12 cellular contexts compared by ENCODE assay signal in the genomic region with DNA sequence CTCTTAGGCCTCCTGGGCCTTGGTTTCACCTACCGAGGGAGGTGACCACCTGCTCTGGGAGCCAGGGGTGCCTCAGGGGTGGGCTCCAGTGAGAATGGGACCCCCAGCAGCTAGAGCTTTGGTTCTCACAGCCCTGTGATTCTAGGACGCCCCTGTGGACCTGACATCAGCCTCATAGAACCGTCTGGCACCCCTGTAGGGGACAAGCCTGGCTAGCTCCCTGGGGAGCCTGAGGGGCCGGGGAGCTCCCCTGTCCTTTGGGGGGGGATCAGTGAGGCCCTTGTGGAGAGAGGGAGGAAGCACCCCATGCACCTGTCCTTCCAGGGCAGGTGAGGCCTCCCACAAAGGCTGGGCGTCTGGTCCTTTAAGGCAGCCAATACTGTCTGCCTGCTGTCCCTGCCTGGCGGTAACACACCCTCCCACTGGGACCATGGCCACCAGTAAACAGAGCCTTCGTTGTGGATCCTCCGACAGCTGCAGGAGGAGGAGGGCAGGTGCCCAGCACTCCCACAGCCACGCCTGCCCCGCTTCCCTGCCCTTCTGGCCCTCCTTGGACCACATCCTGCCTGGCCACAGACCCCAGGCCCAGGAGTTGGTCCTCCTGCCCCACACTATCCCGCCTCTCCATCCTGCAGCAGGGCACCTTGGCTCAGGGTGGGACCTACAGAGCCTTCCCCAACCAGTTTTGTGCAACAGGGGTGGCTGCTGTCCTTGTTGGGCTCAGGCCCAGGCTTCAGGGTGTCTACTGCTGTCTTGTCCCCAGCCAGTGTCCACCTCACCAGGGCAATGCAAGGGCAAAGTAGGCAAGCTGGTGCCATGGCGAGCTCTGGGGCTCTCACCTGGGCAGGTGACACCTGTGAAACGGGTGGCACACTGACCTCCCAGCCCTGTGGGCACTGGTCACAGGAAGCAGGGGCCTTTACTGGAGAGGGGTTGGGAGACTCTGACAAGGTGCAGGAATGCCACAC. TPM values are rescaled to one million over a fixed set of nuclear protein-coding genes. Genes with fewer than 3 reads are reported as not detected.
DNase-seq lines count a peak whose midpoint lies in the region; TF ChIP-seq lines count a peak whose summit lies in the region.
"Had no signal": no experiment of that assay in that cellular context is flagged by ENCODE, and none has a peak within 500 bp of the region (broad histone marks: within the 10 kb centered on the region; RNA-seq: fewer than 3 reads in every experiment).

No MANE protein-coding gene starts in this region.

- no peak for TF ChIP-seq CTCF in Loucy (conservative IDR thresholded peaks at IDR 0.05; ENCODE audit: low read length)

- H3K36me3 ChIP-seq in Loucy (ENCODE audit: insufficient read depth, low read length): peaks cover 13% of the 10 kb centered on the region; the same call in 1 of the 2 replicates
- H3K36me3 ChIP-seq in mesendoderm (ENCODE audit: control insufficient read depth, insufficient read depth, low read length): peaks cover 6% of the 10 kb centered on the region

- intact Hi-C loops in activated T-helper 2 cell treated with anti-CD3 and anti-CD28 coated beads, Interferon-gamma antibody, Interleukin-2, Interleukin-4, amounts not matched to agents 10 μg/mL and 5 μg/mL and 100 μg/mL, durations not matched to agents 14 hours and 24 hours and 36 hours (cut with micrococcal nuclease): loop anchor here (5.0 kb wide), 3 partner anchors 51 to 191 kb away; partner anchors contain the start of genes ANAPC2, MAN1B1, NPDC1 and SSNA1

- DNase-seq in Ammon's horn (ENCODE audit: low spot score): peak; percentile 89
- DNase-seq in SHP77 treated with DMSO at 0.1 percent for 48 hours (lab: John Stamatoyannopoulos, UW): peak; percentile 70
- no peak for DNase-seq in mesendoderm
- no peak for DNase-seq in mucosa of gallbladder (ENCODE audit: low spot score)
- no peak for DNase-seq in activated T-helper 2 cell treated with anti-CD3 and anti-CD28 coated beads, Interferon-gamma antibody, Interleukin-2, Interleukin-4, amounts not matched to agents 10 μg/mL and 5 μg/mL and 100 μg/mL, durations not matched to agents 14 hours and 24 hours and 36 hours (ENCODE audit: low spot score)
- no peak for DNase-seq in activated gamma-delta T cell treated with Interleukin-2 at 50 U/mL for 16 hours
- no peak for DNase-seq in stimulated activated CD4-positive, alpha-beta T cell treated with anti-CD3 and anti-CD28 coated beads, Interleukin-4, amount 100 ng/mL, for 1 hour
- DNase-seq: Caco-2, KG1 had no signal

- 0 out of 2 replicates have a peak, but pooled peaks cover 6% of the 10 kb centered on the region for H3F3A ChIP-seq in Loucy (ENCODE audit: low read depth)

- H3K9ac ChIP-seq in Loucy (ENCODE audit: low read depth, low read length, poor library complexity, severe bottlenecking) (peak overlapping the region; percentile 55), mesendoderm (ENCODE audit: low read length) (no peak overlapping the region)

- no peaks in the 10 kb centered on the region for H3K9me3 Mint-ChIP-seq in activated T-helper 2 cell treated with anti-CD3 and anti-CD28 coated beads, Interferon-gamma antibody, Interleukin-2, Interleukin-4, amounts not matched to agents 10 μg/mL and 5 μg/mL and 100 μg/mL, durations not matched to agents 14 hours and 24 hours and 36 hours

- H2BK120ac ChIP-seq in mesendoderm (ENCODE audit: low read depth, low read length): no peak overlapping the region

- H3K27ac Mint-ChIP-seq in activated T-helper 2 cell treated with anti-CD3 and anti-CD28 coated beads, Interferon-gamma antibody, Interleukin-2, Interleukin-4, amounts not matched to agents 10 μg/mL and 5 μg/mL and 100 μg/mL, durations not matched to agents 14 hours and 24 hours and 36 hours: no peak overlapping the region
- H3K27ac Mint-ChIP-seq: activated naive CD8-positive, alpha-beta T cell had no signal

- no peak overlapping the region for H2AK5ac ChIP-seq in mesendoderm (ENCODE audit: low read length)

- H3K18ac ChIP-seq in mesendoderm (ENCODE audit: low read length): no peak overlapping the region

- peaks cover 9% of the 10 kb centered on the region for H3K79me1 ChIP-seq in mesendoderm (ENCODE audit: low read length)

- H3K4me1 ChIP-seq in Loucy (ENCODE audit: insufficient read depth, low read length, poor library complexity, severe bottlenecking) (peaks cover 32% of the 10 kb centered on the region), mesendoderm (ENCODE audit: control insufficient read depth, low read depth, low read length) (peaks cover 4% of the 10 kb centered on the region)

- no peak overlapping the region for H3K4me3 Mint-ChIP-seq in activated T-helper 2 cell treated with anti-CD3 and anti-CD28 coated beads, Interferon-gamma antibody, Interleukin-2, Interleukin-4, amounts not matched to agents 10 μg/mL and 5 μg/mL and 100 μg/mL, durations not matched to agents 14 hours and 24 hours and 36 hours (ENCODE audit: low read depth)

- no peak overlapping the region for H3K4ac ChIP-seq in mesendoderm (ENCODE audit: low read depth, low read length)

- peaks cover 41% of the 10 kb centered on the region for H3K79me2 ChIP-seq in Loucy (ENCODE audit: insufficient read depth, low read length)
- H3K79me2 ChIP-seq in mesendoderm (ENCODE audit: control insufficient read depth, insufficient read depth, low read length): peaks cover 17% of the 10 kb centered on the region

- H3K27me3 Mint-ChIP-seq in activated T-helper 2 cell treated with anti-CD3 and anti-CD28 coated beads, Interferon-gamma antibody, Interleukin-2, Interleukin-4, amounts not matched to agents 10 μg/mL and 5 μg/mL and 100 μg/mL, durations not matched to agents 14 hours and 24 hours and 36 hours (ENCODE audit: low read depth): peaks cover 3% of the 10 kb centered on the region
- H3K27me3 Mint-ChIP-seq: activated naive CD8-positive, alpha-beta T cell had no signal

- no peak overlapping the region for H2BK15ac ChIP-seq in mesendoderm (replicated peaks; ENCODE audit: low read depth)

- no peaks in the 10 kb centered on the region for H3K9me2 ChIP-seq in Loucy (replicated peaks; ENCODE audit: low read depth, low read length)

- peaks cover 17% of the 10 kb centered on the region for H3K36me3 Mint-ChIP-seq in activated T-helper 2 cell treated with anti-CD3 and anti-CD28 coated beads, Interferon-gamma antibody, Interleukin-2, Interleukin-4, amounts not matched to agents 10 μg/mL and 5 μg/mL and 100 μg/mL, durations not matched to agents 14 hours and 24 hours and 36 hours (ENCODE audit: low read depth)

- H3K27me3 ChIP-seq in Loucy (ENCODE audit: insufficient read depth, low read length, poor library complexity, severe bottlenecking) (no peaks in the 10 kb centered on the region), mesendoderm (ENCODE audit: insufficient read depth, low read length, poor library complexity) (no peaks in the 10 kb centered on the region)

- H3K27ac ChIP-seq in mesendoderm (ENCODE audit: low read depth, low read length): no peak overlapping the region

- H3K23ac ChIP-seq in mesendoderm (ENCODE audit: low read length): no peak overlapping the region

- H3K4me2 ChIP-seq in Loucy (ENCODE audit: low read depth, low read length, poor library complexity, severe bottlenecking) (peak overlapping the region; percentile 75), mesendoderm (ENCODE audit: low read length) (no peak overlapping the region)

- H3K9me3 ChIP-seq in Loucy (ENCODE audit: insufficient read depth, low read depth, low read length): no peaks in the 10 kb centered on the region
- H3K9me3 ChIP-seq: Caco-2 had no signal

- H4K5ac ChIP-seq in mesendoderm (ENCODE audit: low read length): no peak overlapping the region

- no peak overlapping the region for H3K4me3 ChIP-seq in Loucy (ENCODE audit: low read length, poor library complexity, severe bottlenecking)
- H3K4me3 ChIP-seq in mesendoderm (ENCODE audit: low read length): no peak overlapping the region

- H3K56ac ChIP-seq in mesendoderm (ENCODE audit: low read length): peak overlapping the region; percentile 30

- no peak overlapping the region for H2BK5ac ChIP-seq in mesendoderm (ENCODE audit: low read length)

- peaks cover 15% of the 10 kb centered on the region for H4K20me1 ChIP-seq in Loucy (ENCODE audit: insufficient read depth, low read length, poor library complexity, severe bottlenecking)

- WGBS in mesendoderm (ENCODE audit: extremely low coverage, insufficient coverage, low lambda C conversion rate): no CpG with 5 or more reads among the region's 13 CpGs

- peaks cover 12% of the 10 kb centered on the region for H3K4me1 Mint-ChIP-seq in activated T-helper 2 cell treated with anti-CD3 and anti-CD28 coated beads, Interferon-gamma antibody, Interleukin-2, Interleukin-4, amounts not matched to agents 10 μg/mL and 5 μg/mL and 100 μg/mL, durations not matched to agents 14 hours and 24 hours and 36 hours (ENCODE audit: low read depth)

- H2AFZ ChIP-seq in Loucy (ENCODE audit: low read length): no peak overlapping the region

- no peak overlapping the region for H4K8ac ChIP-seq in mesendoderm (ENCODE audit: low read depth, low read length)

RNA-seq across cellular contexts. Expression of gene TUBB4B, which starts 3.0 kb away (rescaled TPM):
- 288 TPM for polyA plus RNA-seq in mesendoderm (2013, experiment 1 of 2)
- polyA plus RNA-seq in mesendoderm (2013, experiment 2 of 2): 285 TPM
- 296 TPM for total RNA-seq in mucosa of gallbladder
- 357 and 361 TPM in 2 replicates for total RNA-seq in activated T-helper 2 cell treated with anti-CD3 and anti-CD28 coated beads, Interferon-gamma antibody, Interleukin-2, Interleukin-4, amounts not matched to agents 10 μg/mL and 5 μg/mL and 100 μg/mL, durations not matched to agents 14 hours and 24 hours and 36 hours

RNA-seq across cellular contexts. Expression of gene SLC34A3, which starts 7.3 kb away (rescaled TPM):
- polyA plus RNA-seq in mesendoderm (2013, experiment 1 of 2): 0.03 TPM
- polyA plus RNA-seq in mesendoderm (2013, experiment 2 of 2): 0.01 TPM
- 0.49 TPM for total RNA-seq in mucosa of gallbladder
- total RNA-seq in activated T-helper 2 cell treated with anti-CD3 and anti-CD28 coated beads, Interferon-gamma antibody, Interleukin-2, Interleukin-4, amounts not matched to agents 10 μg/mL and 5 μg/mL and 100 μg/mL, durations not matched to agents 14 hours and 24 hours and 36 hours: not detected in 2 replicates
- total RNA-seq: Caco-2, lung microvascular endothelial cell had no signal

RNA-seq across cellular contexts. Expression of gene RNF224, which starts 10.7 kb away (rescaled TPM):
- polyA plus RNA-seq in mesendoderm (2013, experiment 1 of 2): not detected
- polyA plus RNA-seq in mesendoderm (2013, experiment 2 of 2): not detected
- 0.95 TPM for total RNA-seq in mucosa of gallbladder
- total RNA-seq in activated T-helper 2 cell treated with anti-CD3 and anti-CD28 coated beads, Interferon-gamma antibody, Interleukin-2, Interleukin-4, amounts not matched to agents 10 μg/mL and 5 μg/mL and 100 μg/mL, durations not matched to agents 14 hours and 24 hours and 36 hours: not detected in 2 replicates
- total RNA-seq: lung microvascular endothelial cell had no signal

RNA-seq across cellular contexts. Expression of gene STPG3, which starts 13.0 kb away (rescaled TPM):
- 0.14 TPM for polyA plus RNA-seq in mesendoderm (2013, experiment 1 of 2)
- polyA plus RNA-seq in mesendoderm (2013, experiment 2 of 2): 0.15 TPM
- not detected for total RNA-seq in mucosa of gallbladder
- 0.48 TPM in 2 replicates for total RNA-seq in activated T-helper 2 cell treated with anti-CD3 and anti-CD28 coated beads, Interferon-gamma antibody, Interleukin-2, Interleukin-4, amounts not matched to agents 10 μg/mL and 5 μg/mL and 100 μg/mL, durations not matched to agents 14 hours and 24 hours and 36 hours
- total RNA-seq: Caco-2, lung microvascular endothelial cell had no signal

RNA-seq across cellular contexts. Expression of gene CYSRT1, which starts 13.1 kb away (rescaled TPM):
- 0.60 TPM for polyA plus RNA-seq in mesendoderm (2013, experiment 1 of 2)
- 0.46 TPM for polyA plus RNA-seq in mesendoderm (2013, experiment 2 of 2)
- 0.78 TPM for total RNA-seq in mucosa of gallbladder
- 0.41 and 0.50 TPM in 2 replicates for total RNA-seq in activated T-helper 2 cell treated with anti-CD3 and anti-CD28 coated beads, Interferon-gamma antibody, Interleukin-2, Interleukin-4, amounts not matched to agents 10 μg/mL and 5 μg/mL and 100 μg/mL, durations not matched to agents 14 hours and 24 hours and 36 hours

Comparison
In these comparisons a context has a peak if more than half of its experiments do, and no peak if none do; other contexts are left out.
1. DNase-seq: peak in Ammon's horn (single experiment) and SHP77 treated with DMSO at 0.1 percent for 48 hours (single experiment); none in mesendoderm (single experiment), mucosa of gallbladder (single experiment), activated T-helper 2 cell treated with anti-CD3 and anti-CD28 coated beads, Interferon-gamma antibody, Interleukin-2, Interleukin-4, amounts not matched to agents 10 μg/mL and 5 μg/mL and 100 μg/mL, durations not matched to agents 14 hours and 24 hours and 36 hours (single experiment), activated gamma-delta T cell treated with Interleukin-2 at 50 U/mL for 16 hours (single experiment) and stimulated activated CD4-positive, alpha-beta T cell treated with anti-CD3 and anti-CD28 coated beads, Interleukin-4, amount 100 ng/mL, for 1 hour (single experiment).